In the genomic region with DNA sequence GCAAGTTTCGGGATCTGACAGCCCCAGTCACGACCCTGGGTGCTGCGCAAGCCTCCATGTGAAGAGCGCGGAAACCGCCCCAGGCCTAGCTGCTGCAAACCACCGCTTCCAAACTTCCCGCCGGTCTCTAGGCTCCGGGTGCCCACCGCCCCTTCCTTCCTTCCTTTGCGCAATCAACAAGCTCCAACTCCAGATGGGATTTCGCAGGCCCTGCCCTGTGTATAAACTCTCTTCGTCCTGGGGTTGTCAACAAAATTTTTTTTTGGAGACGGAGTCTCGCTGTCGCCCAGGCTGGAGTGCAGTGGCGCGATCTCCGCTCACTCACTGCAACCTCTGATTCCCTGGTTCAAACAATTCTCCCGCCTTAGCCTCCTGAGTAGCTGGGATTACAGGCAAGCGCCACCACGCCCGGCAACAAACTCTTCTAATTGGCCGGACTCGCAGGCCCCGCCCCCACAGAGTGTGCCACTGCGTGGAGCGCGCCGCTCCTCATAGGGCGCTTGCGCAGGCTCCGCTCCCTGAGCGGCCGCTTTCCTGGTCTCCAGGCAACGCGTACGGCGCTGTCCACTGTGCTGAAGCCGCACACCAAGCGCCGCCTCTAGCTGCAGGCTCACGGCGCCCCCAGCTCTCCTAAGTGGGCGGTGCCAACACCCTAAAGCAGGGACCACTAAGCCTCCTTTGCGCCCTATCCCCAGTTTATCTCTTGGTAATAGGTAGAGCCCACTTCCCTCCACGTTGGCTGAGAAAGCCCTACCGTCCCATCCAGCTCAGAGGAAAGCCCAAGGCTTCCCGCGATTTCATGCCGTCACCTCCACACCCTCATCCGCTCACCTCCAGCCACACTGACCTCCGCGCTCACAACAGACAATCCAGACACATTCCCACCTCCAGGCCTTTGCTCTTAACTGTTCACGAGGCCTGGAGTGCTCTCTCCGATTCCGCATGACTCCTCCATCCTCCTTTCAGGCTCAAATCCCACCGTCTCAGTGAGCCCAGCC, we compare ENCODE assay signal across 1 cellular context.
TF ChIP-seq lines count a peak whose summit lies in the region.

No MANE protein-coding gene starts in this region.

TF ChIP-seq in GM23338, 12 proteins besides CTCF, POLR2A, EP300 and RAD21 (continued from another document):
- TF ChIP-seq, protein P1, sequence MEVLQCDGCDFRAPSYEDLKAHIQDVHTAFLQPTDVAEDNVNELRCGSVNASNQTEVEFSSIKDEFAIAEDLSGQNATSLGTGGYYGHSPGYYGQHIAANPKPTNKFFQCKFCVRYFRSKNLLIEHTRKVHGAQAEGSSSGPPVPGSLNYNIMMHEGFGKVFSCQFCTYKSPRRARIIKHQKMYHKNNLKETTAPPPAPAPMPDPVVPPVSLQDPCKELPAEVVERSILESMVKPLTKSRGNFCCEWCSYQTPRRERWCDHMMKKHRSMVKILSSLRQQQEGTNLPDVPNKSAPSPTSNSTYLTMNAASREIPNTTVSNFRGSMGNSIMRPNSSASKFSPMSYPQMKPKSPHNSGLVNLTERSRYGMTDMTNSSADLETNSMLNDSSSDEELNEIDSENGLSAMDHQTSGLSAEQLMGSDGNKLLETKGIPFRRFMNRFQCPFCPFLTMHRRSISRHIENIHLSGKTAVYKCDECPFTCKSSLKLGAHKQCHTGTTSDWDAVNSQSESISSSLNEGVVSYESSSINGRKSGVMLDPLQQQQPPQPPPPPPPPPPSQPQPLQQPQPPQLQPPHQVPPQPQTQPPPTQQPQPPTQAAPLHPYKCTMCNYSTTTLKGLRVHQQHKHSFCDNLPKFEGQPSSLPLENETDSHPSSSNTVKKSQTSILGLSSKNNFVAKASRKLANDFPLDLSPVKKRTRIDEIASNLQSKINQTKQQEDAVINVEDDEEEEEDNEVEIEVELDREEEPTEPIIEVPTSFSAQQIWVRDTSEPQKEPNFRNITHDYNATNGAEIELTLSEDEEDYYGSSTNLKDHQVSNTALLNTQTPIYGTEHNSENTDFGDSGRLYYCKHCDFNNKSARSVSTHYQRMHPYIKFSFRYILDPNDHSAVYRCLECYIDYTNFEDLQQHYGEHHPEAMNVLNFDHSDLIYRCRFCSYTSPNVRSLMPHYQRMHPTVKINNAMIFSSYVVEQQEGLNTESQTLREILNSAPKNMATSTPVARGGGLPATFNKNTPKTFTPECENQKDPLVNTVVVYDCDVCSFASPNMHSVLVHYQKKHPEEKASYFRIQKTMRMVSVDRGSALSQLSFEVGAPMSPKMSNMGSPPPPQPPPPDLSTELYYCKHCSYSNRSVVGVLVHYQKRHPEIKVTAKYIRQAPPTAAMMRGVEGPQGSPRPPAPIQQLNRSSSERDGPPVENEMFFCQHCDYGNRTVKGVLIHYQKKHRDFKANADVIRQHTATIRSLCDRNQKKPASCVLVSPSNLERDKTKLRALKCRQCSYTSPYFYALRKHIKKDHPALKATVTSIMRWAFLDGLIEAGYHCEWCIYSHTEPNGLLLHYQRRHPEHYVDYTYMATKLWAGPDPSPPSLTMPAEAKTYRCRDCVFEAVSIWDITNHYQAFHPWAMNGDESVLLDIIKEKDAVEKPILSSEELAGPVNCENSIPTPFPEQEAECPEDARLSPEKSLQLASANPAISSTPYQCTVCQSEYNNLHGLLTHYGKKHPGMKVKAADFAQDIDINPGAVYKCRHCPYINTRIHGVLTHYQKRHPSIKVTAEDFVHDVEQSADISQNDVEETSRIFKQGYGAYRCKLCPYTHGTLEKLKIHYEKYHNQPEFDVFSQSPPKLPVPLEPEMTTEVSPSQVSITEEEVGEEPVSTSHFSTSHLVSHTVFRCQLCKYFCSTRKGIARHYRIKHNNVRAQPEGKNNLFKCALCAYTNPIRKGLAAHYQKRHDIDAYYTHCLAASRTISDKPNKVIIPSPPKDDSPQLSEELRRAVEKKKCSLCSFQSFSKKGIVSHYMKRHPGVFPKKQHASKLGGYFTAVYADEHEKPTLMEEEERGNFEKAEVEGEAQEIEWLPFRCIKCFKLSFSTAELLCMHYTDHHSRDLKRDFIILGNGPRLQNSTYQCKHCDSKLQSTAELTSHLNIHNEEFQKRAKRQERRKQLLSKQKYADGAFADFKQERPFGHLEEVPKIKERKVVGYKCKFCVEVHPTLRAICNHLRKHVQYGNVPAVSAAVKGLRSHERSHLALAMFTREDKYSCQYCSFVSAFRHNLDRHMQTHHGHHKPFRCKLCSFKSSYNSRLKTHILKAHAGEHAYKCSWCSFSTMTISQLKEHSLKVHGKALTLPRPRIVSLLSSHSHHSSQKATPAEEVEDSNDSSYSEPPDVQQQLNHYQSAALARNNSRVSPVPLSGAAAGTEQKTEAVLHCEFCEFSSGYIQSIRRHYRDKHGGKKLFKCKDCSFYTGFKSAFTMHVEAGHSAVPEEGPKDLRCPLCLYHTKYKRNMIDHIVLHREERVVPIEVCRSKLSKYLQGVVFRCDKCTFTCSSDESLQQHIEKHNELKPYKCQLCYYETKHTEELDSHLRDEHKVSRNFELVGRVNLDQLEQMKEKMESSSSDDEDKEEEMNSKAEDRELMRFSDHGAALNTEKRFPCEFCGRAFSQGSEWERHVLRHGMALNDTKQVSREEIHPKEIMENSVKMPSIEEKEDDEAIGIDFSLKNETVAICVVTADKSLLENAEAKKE (CRISPR knock-in tag; IDR thresholded peaks at IDR 0.05), result no peak
- no peak for TF ChIP-seq ZNF114 (CRISPR knock-in tag; IDR thresholded peaks at IDR 0.05)
- TF ChIP-seq, protein P2, sequence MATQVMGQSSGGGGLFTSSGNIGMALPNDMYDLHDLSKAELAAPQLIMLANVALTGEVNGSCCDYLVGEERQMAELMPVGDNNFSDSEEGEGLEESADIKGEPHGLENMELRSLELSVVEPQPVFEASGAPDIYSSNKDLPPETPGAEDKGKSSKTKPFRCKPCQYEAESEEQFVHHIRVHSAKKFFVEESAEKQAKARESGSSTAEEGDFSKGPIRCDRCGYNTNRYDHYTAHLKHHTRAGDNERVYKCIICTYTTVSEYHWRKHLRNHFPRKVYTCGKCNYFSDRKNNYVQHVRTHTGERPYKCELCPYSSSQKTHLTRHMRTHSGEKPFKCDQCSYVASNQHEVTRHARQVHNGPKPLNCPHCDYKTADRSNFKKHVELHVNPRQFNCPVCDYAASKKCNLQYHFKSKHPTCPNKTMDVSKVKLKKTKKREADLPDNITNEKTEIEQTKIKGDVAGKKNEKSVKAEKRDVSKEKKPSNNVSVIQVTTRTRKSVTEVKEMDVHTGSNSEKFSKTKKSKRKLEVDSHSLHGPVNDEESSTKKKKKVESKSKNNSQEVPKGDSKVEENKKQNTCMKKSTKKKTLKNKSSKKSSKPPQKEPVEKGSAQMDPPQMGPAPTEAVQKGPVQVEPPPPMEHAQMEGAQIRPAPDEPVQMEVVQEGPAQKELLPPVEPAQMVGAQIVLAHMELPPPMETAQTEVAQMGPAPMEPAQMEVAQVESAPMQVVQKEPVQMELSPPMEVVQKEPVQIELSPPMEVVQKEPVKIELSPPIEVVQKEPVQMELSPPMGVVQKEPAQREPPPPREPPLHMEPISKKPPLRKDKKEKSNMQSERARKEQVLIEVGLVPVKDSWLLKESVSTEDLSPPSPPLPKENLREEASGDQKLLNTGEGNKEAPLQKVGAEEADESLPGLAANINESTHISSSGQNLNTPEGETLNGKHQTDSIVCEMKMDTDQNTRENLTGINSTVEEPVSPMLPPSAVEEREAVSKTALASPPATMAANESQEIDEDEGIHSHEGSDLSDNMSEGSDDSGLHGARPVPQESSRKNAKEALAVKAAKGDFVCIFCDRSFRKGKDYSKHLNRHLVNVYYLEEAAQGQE (IDR thresholded peaks at IDR 0.05; ENCODE audit: unreplicated experiment), result peak; percentile 100
- TF ChIP-seq EZH2phosphoT487 (IDR thresholded peaks at IDR 0.05; ENCODE audit: unreplicated experiment), result no peak
- TF ChIP-seq, protein P3, sequence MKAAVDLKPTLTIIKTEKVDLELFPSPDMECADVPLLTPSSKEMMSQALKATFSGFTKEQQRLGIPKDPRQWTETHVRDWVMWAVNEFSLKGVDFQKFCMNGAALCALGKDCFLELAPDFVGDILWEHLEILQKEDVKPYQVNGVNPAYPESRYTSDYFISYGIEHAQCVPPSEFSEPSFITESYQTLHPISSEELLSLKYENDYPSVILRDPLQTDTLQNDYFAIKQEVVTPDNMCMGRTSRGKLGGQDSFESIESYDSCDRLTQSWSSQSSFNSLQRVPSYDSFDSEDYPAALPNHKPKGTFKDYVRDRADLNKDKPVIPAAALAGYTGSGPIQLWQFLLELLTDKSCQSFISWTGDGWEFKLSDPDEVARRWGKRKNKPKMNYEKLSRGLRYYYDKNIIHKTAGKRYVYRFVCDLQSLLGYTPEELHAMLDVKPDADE (IDR thresholded peaks at IDR 0.05), result no peak
- no peak for TF ChIP-seq EZH2 (IDR thresholded peaks at IDR 0.05; ENCODE audit: low read depth, unreplicated experiment)
